Comparison of ENCODE assay signal across 9 cellular contexts in genomic region chr19:6720369-6721112, GRCh38. TPM values are rescaled to one million over a fixed set of nuclear protein-coding genes. Genes with fewer than 3 reads are reported as not detected.
DNase-seq lines count a peak whose midpoint lies in the region; ATAC-seq and TF ChIP-seq lines count a peak whose summit lies in the region.
"Had no signal": no experiment of that assay in that cellular context is flagged by ENCODE, and none has a peak within 500 bp of the region (broad histone marks: within the 10 kb centered on the region; RNA-seq: fewer than 3 reads in every experiment).

Gene C3 (minus strand): TSS chr19:6720650. CDS start chr19:6720589, 61 bp downstream.

- no peaks in the 10 kb centered on the region for H3K36me3 ChIP-seq in ovary

- H3K27me3 Mint-ChIP-seq in CD14-positive monocyte (ENCODE audit: low read depth in 3 of 3): peaks cover 9 to 17% (median 12%) of the 10 kb centered on the region in 3 donors

- peak within 1 kb of the TSS; percentile 16 to 82 for H3K4me3 Mint-ChIP-seq in CD14-positive monocyte
- H3K4me3 Mint-ChIP-seq: natural killer cell had no signal

- H3K27ac ChIP-seq in ovary: peak within 1 kb of the TSS; percentile 12 to 55

- DNase-seq in CD14-positive monocyte (ENCODE audit: low spot score) (peak; percentile 81), OCI-M1 (lab: John Stamatoyannopoulos, UW) (peak; percentile 4), fibroblast of the conjunctiva (ENCODE audit: low read depth) (peak; percentile 75), ovary (peak; percentile 65 to 91 (median 79)), NCI-H2029 (lab: John Stamatoyannopoulos, UW) (no peak), NCI-H1436 (lab: John Stamatoyannopoulos, UW) (no peak)
- DNase-seq: natural killer cell had no signal

- 14 to 24% (median 19%) methylated on average over 4 of the region's 4 CpGs for WGBS in ovary, 3 donors

- peak; percentile 60 for TF ChIP-seq POLR2A in ovary (IDR thresholded peaks at IDR 0.05)

- TF ChIP-seq CTCF in CD14-positive monocyte (IDR thresholded peaks at IDR 0.05): no peak
- no peak for TF ChIP-seq CTCF in ovary (IDR thresholded peaks at IDR 0.05)

- peaks cover 0 to 6% (median 2%) of the 10 kb centered on the region in 7 donors for H3K9me3 Mint-ChIP-seq in CD14-positive monocyte
- H3K9me3 Mint-ChIP-seq: natural killer cell had no signal

- ATAC-seq in activated CD4-positive, CD25-positive, alpha-beta regulatory T cell treated with anti-CD3 and anti-CD28 coated beads, Interleukin-2, amount 50 U/mL, for 24 hours: no peak
- ATAC-seq in GM21576 (IDR thresholded peaks at IDR 0.05; ENCODE audit: unreplicated experiment): no peak

- peaks cover 3% of the 10 kb centered on the region for H3K4me1 ChIP-seq in ovary (ENCODE audit: insufficient read depth)

- H3K36me3 Mint-ChIP-seq in CD14-positive monocyte: no peaks in the 10 kb centered on the region
- H3K36me3 Mint-ChIP-seq: natural killer cell had no signal

- H3K27ac Mint-ChIP-seq in CD14-positive monocyte: peak within 1 kb of the TSS; percentile 34 to 92 (median 87)

- peaks cover 60% of the 10 kb centered on the region for H3K4me1 Mint-ChIP-seq in CD14-positive monocyte

- TF ChIP-seq EP300 in ovary (IDR thresholded peaks at IDR 0.05): no peak

- peak within 1 kb of the TSS; percentile 21 for H3K4me3 ChIP-seq in ovary

- intact Hi-C loops in CD14-positive monocyte (cut with micrococcal nuclease) (loop anchor here in 1 of 2 donors (5.0 kb wide), 1 partner anchor 33 kb away; no protein-coding TSS in a partner anchor), ovary (cut with DNase I) (no loop called here)

- H3K27me3 ChIP-seq in ovary: no peaks in the 10 kb centered on the region

- H3K9me3 ChIP-seq in ovary: no peaks in the 10 kb centered on the region

RNA-seq across cellular contexts. Expression of gene C3, which starts in this region (rescaled TPM):
- 1 to 10 TPM; 2.4 to 3.2 TPM for polyA plus RNA-seq in CD14-positive monocyte
- 1,000 to 10,000 TPM in 4 of 7 donors, 100 to 1,000 TPM in 3; 130 to 3,887 (median 1,173) TPM for total RNA-seq in ovary
- polyA plus RNA-seq in ovary: 1,000 to 10,000 TPM in 1 of 2 donors, 100 to 1,000 TPM in 1; 430 to 1,351 TPM

Comparison
In these comparisons a context has a peak if more than half of its experiments do, and no peak if none do; other contexts are left out.
1. RNA of gene C3 (polyA plus RNA-seq): 430 to 1,351 TPM in ovary; 2.4 to 3.2 TPM in CD14-positive monocyte; every median in the first group is over 100 times any median in the second.
2. DNase-seq: peak in CD14-positive monocyte (single experiment), OCI-M1 (single experiment), fibroblast of the conjunctiva (single experiment) and ovary (5 of 5); none in NCI-H2029 (single experiment) and NCI-H1436 (single experiment).